In the genomic region with DNA sequence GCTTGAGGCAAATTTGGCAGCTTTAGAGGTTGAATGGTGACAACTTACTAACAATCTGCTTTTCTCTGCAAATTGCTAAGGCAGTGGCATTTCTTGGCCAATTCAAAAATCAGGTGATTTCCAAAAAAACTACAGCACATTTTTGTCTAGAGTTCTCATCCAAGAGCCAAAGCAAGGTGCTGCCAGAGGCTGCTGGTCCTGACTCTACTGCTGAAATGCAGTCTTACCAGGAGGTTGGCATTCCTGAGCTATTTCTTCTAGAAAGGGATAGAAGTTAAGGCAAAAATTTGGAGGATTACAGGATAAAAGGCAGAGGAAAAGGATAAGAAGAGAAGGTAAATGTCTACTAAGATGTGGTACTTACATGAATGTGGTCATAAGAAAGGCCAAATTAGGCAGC, we compare ENCODE assay signal across 8 cellular contexts.
"Had no signal": no experiment of that assay in that cellular context is flagged by ENCODE, and none has a peak within 500 bp of the region (broad histone marks: within the 10 kb centered on the region; RNA-seq: fewer than 3 reads in every experiment).

No MANE protein-coding gene starts in this region.

- H3K27ac ChIP-seq: GM23248, HL-60, KMS-11 had no signal

- H3K9ac ChIP-seq: GM23248, KMS-11 had no signal

- H3K36me3 ChIP-seq: HAP-1 had no signal

- H3K4me3 ChIP-seq: GM23248, HAP-1 had no signal

- H2AFZ ChIP-seq: GM23248 had no signal

- DNase-seq: GM23248, H7, HFFc6, KBM-7 had no signal

- FAIRE-seq: HepG2 had no signal

- H3K9me3 ChIP-seq: HAP-1 had no signal

- H3K4me1 ChIP-seq: HAP-1 had no signal

- H3K4me2 ChIP-seq: KMS-11 had no signal
